9 cellular contexts compared by ENCODE assay signal in genomic region chr1:25770541-25771245, GRCh38. TPM values are rescaled to one million over a fixed set of nuclear protein-coding genes. Genes with fewer than 3 reads are reported as not detected.
DNase-seq lines count a peak whose midpoint lies in the region; ATAC-seq and TF ChIP-seq lines count a peak whose summit lies in the region.
"Had no signal": no experiment of that assay in that cellular context is flagged by ENCODE, and none has a peak within 500 bp of the region (broad histone marks: within the 10 kb centered on the region; RNA-seq: fewer than 3 reads in every experiment).

No MANE protein-coding gene starts in this region.

- no peaks in the 10 kb centered on the region for H3K27me3 Mint-ChIP-seq in brain
- peaks cover 40% of the 10 kb centered on the region for H3K27me3 Mint-ChIP-seq in nephron (ENCODE audit: low read depth)
- H3K27me3 Mint-ChIP-seq in type B pancreatic cell = no peaks in the 10 kb centered on the region

- H3K27ac Mint-ChIP-seq in brain (peak overlapping the region; percentile 79 to 98 (median 93)), nephron (peak overlapping the region; percentile 90 to 93 (median 92)), type B pancreatic cell (peak overlapping the region; percentile 79)

- ATAC-seq in HG03460 (IDR thresholded peaks at IDR 0.05; ENCODE audit: unreplicated experiment) = no peak

- H3K9me3 Mint-ChIP-seq in brain (no peaks in the 10 kb centered on the region), nephron (no peaks in the 10 kb centered on the region), type B pancreatic cell (no peaks in the 10 kb centered on the region)

- H3K4me3 Mint-ChIP-seq in brain (peak overlapping the region in 4 of 5 experiments; percentile 12 to 47 (median 22)), nephron (peak overlapping the region; percentile 26 to 50 (median 42)), type B pancreatic cell (peak overlapping the region; percentile 68)

- DNase-seq in stimulated activated CD4-positive, alpha-beta T cell treated with anti-CD3 and anti-CD28 coated beads, Interleukin-15, amount 100 ng/mL, for 24 hours = peak; percentile 19
- no peak for DNase-seq in stimulated activated CD4-positive, alpha-beta T cell treated with anti-CD3 and anti-CD28 coated beads, Interleukin-4, amount 100 ng/mL, for 1 hour
- no peak for DNase-seq in type B pancreatic cell (ENCODE audit: extremely low spot score, unreplicated experiment)
- DNase-seq in GDM1 (lab: John Stamatoyannopoulos, UW) = no peak
- DNase-seq in DMS 273 (lab: John Stamatoyannopoulos, UW; ENCODE audit: unreplicated experiment) = no peak
- DNase-seq: mesendoderm had no signal

- peaks cover 81% of the 10 kb centered on the region for H3K4me1 Mint-ChIP-seq in brain
- peaks cover 63% of the 10 kb centered on the region for H3K4me1 Mint-ChIP-seq in nephron
- H3K4me1 Mint-ChIP-seq in type B pancreatic cell (ENCODE audit: unreplicated experiment) = peaks cover 62% of the 10 kb centered on the region

- TF ChIP-seq CTCF in brain (conservative IDR thresholded peaks at IDR 0.05) (no peak), nephron (IDR thresholded peaks at IDR 0.05; ENCODE audit: unreplicated experiment in 3 of 3) (no peak), type B pancreatic cell (conservative IDR thresholded peaks at IDR 0.05) (no peak)

- H3K36me3 Mint-ChIP-seq in brain (no peaks in the 10 kb centered on the region), nephron (ENCODE audit: low read depth) (peaks cover 3% of the 10 kb centered on the region), type B pancreatic cell (no peaks in the 10 kb centered on the region)

RNA-seq across cellular contexts. Expression of gene SELENON, which starts 29.3 kb away (rescaled TPM):
- polyA plus RNA-seq in brain (ENCODE audit: insufficient read depth, low read depth, low replicate concordance) = 118 TPM
- total RNA-seq in type B pancreatic cell (ENCODE audit: low replicate concordance) = 39.8 and 68.7 TPM in 2 replicates

RNA-seq across cellular contexts. Expression of gene MTFR1L, which starts 49.1 kb away (rescaled TPM):
- polyA plus RNA-seq in brain (ENCODE audit: insufficient read depth, low read depth, low replicate concordance) = 81.4 TPM
- total RNA-seq in type B pancreatic cell (ENCODE audit: low replicate concordance) = 73.5 and 74.5 TPM in 2 replicates
